ENCODE assay signal across 8 cellular contexts in the genomic region with DNA sequence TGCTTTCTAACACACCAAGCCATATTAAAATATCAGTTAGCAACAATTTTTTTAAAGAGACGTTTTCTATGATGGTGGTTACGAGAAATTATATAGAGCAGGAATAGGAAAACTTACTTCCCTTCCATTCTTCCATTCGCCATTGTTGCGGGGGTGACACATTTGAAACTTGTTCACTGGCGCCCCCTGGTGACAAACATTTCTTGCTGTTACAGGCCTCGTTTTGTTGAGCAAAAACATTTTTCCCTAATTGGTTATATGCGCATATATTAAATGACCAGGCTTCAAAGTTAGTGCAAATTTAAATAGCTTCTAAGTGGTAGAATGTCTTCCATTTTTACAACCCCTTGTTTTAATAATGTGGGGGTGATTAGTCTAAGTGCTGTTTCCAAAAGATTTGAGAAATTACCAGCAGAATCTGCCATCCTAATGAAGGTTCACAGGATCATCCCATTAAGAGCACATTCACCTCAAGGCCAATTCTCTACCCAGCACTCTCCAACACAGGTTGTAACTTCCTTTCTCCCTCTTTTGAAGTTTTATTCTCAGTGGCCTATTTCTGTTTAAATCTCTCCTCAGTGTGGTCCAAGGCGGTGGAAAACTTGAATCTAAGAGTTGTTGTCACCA.
A peak's percentile ranks its signal among the peaks of the same experiment; 100 is the strongest.
DNase-seq lines count a peak whose midpoint lies in the region; ATAC-seq and TF ChIP-seq lines count a peak whose summit lies in the region.

No MANE protein-coding gene starts in this region.

- H3K27me3 ChIP-seq in left ventricle myocardium inferior (ENCODE audit: low read depth) = no peaks in the 10 kb centered on the region

- peaks cover 14% of the 10 kb centered on the region for H3K9me3 ChIP-seq in left ventricle myocardium inferior (replicated peaks)

- DNase-seq in activated naive CD4-positive, alpha-beta T cell treated with Interleukin-2 at 50 U/mL for 16 hours = peak; percentile 7
- no peak for DNase-seq in activated naive CD4-positive, alpha-beta T cell (lab: John Stamatoyannopoulos, UW)
- DNase-seq in NCI-H1694 treated with DMSO at 0.1 percent for 48 hours (lab: John Stamatoyannopoulos, UW) (peak; percentile 56), left ventricle myocardium inferior (peak; percentile 23)
- peak; percentile 2 for DNase-seq in activated CD4-positive, alpha-beta T cell treated with anti-CD3 and anti-CD28 coated beads, Interleukin-2, amount 50 U/mL, for 1 hour
- DNase-seq in stimulated activated CD4-positive, alpha-beta T cell treated with anti-CD3 and anti-CD28 coated beads, Interleukin-4, amount 100 ng/mL, for 4 hours = peak; percentile 3

- TF ChIP-seq CTCF in left ventricle myocardium inferior (IDR thresholded peaks at IDR 0.05; ENCODE audit: borderline replicate concordance) = peak; percentile 43

- intact Hi-C loops in left ventricle myocardium inferior (cut with micrococcal nuclease) = no loop called here

- ATAC-seq in GM18511 (IDR thresholded peaks at IDR 0.05; ENCODE audit: unreplicated experiment) (no peak), GM19351 (IDR thresholded peaks at IDR 0.05; ENCODE audit: unreplicated experiment) (no peak)

- H3K36me3 ChIP-seq in left ventricle myocardium inferior = no peaks in the 10 kb centered on the region

- no peak overlapping the region for H3K27ac ChIP-seq in left ventricle myocardium inferior (replicated peaks)

- H3K4me3 ChIP-seq in left ventricle myocardium inferior = no peak overlapping the region

- no peaks in the 10 kb centered on the region for H3K4me1 ChIP-seq in left ventricle myocardium inferior

Comparison
In these comparisons a context has a peak if more than half of its experiments do, and no peak if none do; other contexts are left out.
1. DNase-seq: peak in activated naive CD4-positive, alpha-beta T cell treated with Interleukin-2 at 50 U/mL for 16 hours (single experiment), NCI-H1694 treated with DMSO at 0.1 percent for 48 hours (single experiment), activated CD4-positive, alpha-beta T cell treated with anti-CD3 and anti-CD28 coated beads, Interleukin-2, amount 50 U/mL, for 1 hour (single experiment), left ventricle myocardium inferior (single experiment) and stimulated activated CD4-positive, alpha-beta T cell treated with anti-CD3 and anti-CD28 coated beads, Interleukin-4, amount 100 ng/mL, for 4 hours (2 of 2); none in activated naive CD4-positive, alpha-beta T cell (0 of 4).